7 cellular contexts compared by ENCODE assay signal in genomic region chr20:18566892-18567738, GRCh38. TPM values are rescaled to one million over a fixed set of nuclear protein-coding genes. Genes with fewer than 3 reads are reported as not detected.
DNase-seq lines count a peak whose midpoint lies in the region; ATAC-seq, FAIRE-seq and TF ChIP-seq lines count a peak whose summit lies in the region.

Gene SMIM26, plus strand, starts transcription at chr20:18567432. Its CDS starts 47 bp downstream, at chr20:18567479.

- H3K27me3 ChIP-seq in hepatocyte: no peaks in the 10 kb centered on the region

- H3K4me2 ChIP-seq in hepatocyte: peak within 1 kb of the TSS; percentile 83

- H4K20me1 ChIP-seq in hepatocyte (ENCODE audit: insufficient read depth, poor library complexity, severe bottlenecking): no peaks in the 10 kb centered on the region

- no peaks in the 10 kb centered on the region for H3K9me3 ChIP-seq in hepatocyte (ENCODE audit: low read depth)

- H2AFZ ChIP-seq in hepatocyte: peak within 1 kb of the TSS; percentile 97

- in situ Hi-C loops in astrocyte of the cerebellum (cut with HindIII; ENCODE audit: low sequenced_read_pairs): no loop called here

- H3K4me3 ChIP-seq in astrocyte of the cerebellum (ENCODE audit: low read depth, low read length) (peak within 1 kb of the TSS; percentile 77), hepatocyte (peak within 1 kb of the TSS; percentile 67)

- WGBS in hepatocyte (ENCODE audit: low lambda C conversion rate, missing lambda C conversion rate): under 1% methylated on average over 51 of the region's 51 CpGs

- H3K36me3 ChIP-seq in hepatocyte (replicated peaks; ENCODE audit: insufficient read depth, low read depth): no peaks in the 10 kb centered on the region

- TF ChIP-seq CTCF in astrocyte of the cerebellum (IDR thresholded peaks at IDR 0.05; ENCODE audit: low read depth, low read length, missing control alignments) (no peak), hepatocyte (IDR thresholded peaks at IDR 0.05; ENCODE audit: poor library complexity) (no peak)

- ATAC-seq in HG02981 (IDR thresholded peaks at IDR 0.05; ENCODE audit: unreplicated experiment): peak; percentile 100

- DNase-seq in GM18507 (ENCODE audit: extremely low spot score, insufficient read length, low read depth) (peak; percentile 93), NCI-H2029 treated with DMSO at 0.1 percent for 48 hours (lab: John Stamatoyannopoulos, UW) (peak; percentile 81), T-helper 9 cell (peak; percentile 90), astrocyte of the cerebellum (ENCODE audit: low read depth) (peak; percentile 63), hepatocyte (ENCODE audit: low spot score) (peak; percentile 95), retina (peak; percentile 94)

- H3K4me1 ChIP-seq in hepatocyte (ENCODE audit: insufficient read depth): peaks cover 5% of the 10 kb centered on the region

- peak; percentile 96 for FAIRE-seq in GM18507 (lab: Jason Lieb, UNC)

- peak within 1 kb of the TSS; percentile 89 for H3K27ac ChIP-seq in hepatocyte

- H3K9me2 ChIP-seq in hepatocyte (replicated peaks; ENCODE audit: insufficient read depth): no peaks in the 10 kb centered on the region

- peaks cover 33% of the 10 kb centered on the region for H3K79me2 ChIP-seq in hepatocyte

RNA-seq across cellular contexts. Expression of gene SMIM26, which starts in this region (rescaled TPM):
- 125 and 144 TPM in 2 replicates for total RNA-seq in hepatocyte
- polyA plus RNA-seq in hepatocyte: 131 and 132 TPM in 2 replicates

Comparison
In these comparisons a context has a peak if more than half of its experiments do, and no peak if none do; other contexts are left out.
1. Peak in every context shown above with its lines: DNase-seq, ATAC-seq, H3K4me3 ChIP-seq and H3K27ac ChIP-seq.